Comparison of ENCODE assay signal across 8 cellular contexts in genomic region chr6:90098025-90098474, GRCh38.
DNase-seq lines count a peak whose midpoint lies in the region; ATAC-seq and TF ChIP-seq lines count a peak whose summit lies in the region.

No MANE protein-coding gene starts in this region.

- peaks cover 34% of the 10 kb centered on the region for H3K27me3 Mint-ChIP-seq in CD4-positive, CD25-positive, alpha-beta regulatory T cell
- H3K27me3 Mint-ChIP-seq in naive B cell = no peaks in the 10 kb centered on the region

- H3K9me3 ChIP-seq in CD4-positive, CD25-positive, alpha-beta regulatory T cell (ENCODE audit: control insufficient read depth in 2 of 2, low read length in 2 of 2) = no peaks in the 10 kb centered on the region

- no peak overlapping the region for H3K27ac ChIP-seq in CD4-positive, CD25-positive, alpha-beta regulatory T cell (ENCODE audit: insufficient read depth, low read length, poor library complexity, severe bottlenecking)
- peak overlapping the region in 21 of 59 donors; percentile 6 to 70 (median 28) for H3K27ac ChIP-seq in dorsolateral prefrontal cortex

- peak; percentile 35 to 39 for ATAC-seq in CD4-positive, CD25-positive, alpha-beta regulatory T cell (ENCODE audit: low read depth in 2 of 2)
- ATAC-seq in naive B cell (ENCODE audit: low read depth in 2 of 2) = peak; percentile 18 to 42
- ATAC-seq in GM18907 (IDR thresholded peaks at IDR 0.05; ENCODE audit: unreplicated experiment) = no peak
- ATAC-seq in HG03457 (IDR thresholded peaks at IDR 0.05; ENCODE audit: unreplicated experiment) = no peak
- ATAC-seq in HG03378 (IDR thresholded peaks at IDR 0.05; ENCODE audit: unreplicated experiment) = no peak

- DNase-seq in CD4-positive, CD25-positive, alpha-beta regulatory T cell = peak in 1 of 3 donors; percentile 68
- DNase-seq in NCI-H446 treated with DMSO at 0.1 percent for 48 hours (lab: John Stamatoyannopoulos, UW) (peak; percentile 67), dorsolateral prefrontal cortex (peak in 1 of 10 donors; percentile 24), naive B cell (no peak), UCSD-AML1 (lab: John Stamatoyannopoulos, UW; ENCODE audit: unreplicated experiment) (no peak)

- intact Hi-C loops in dorsolateral prefrontal cortex (cut with DNase I) = loop anchor here (5.0 to 10.0 kb wide), 4 partner anchors 119 to 377 kb away; partner anchors contain the start of gene BACH2 (in 1 of the 2)

- peaks cover 0 to 61% (median 30%) of the 10 kb centered on the region in 4 donors for H3K4me1 Mint-ChIP-seq in CD4-positive, CD25-positive, alpha-beta regulatory T cell
- peaks cover 80 to 96% (median 87%) of the 10 kb centered on the region in 3 donors for H3K4me1 Mint-ChIP-seq in naive B cell

- H3K4me3 Mint-ChIP-seq in CD4-positive, CD25-positive, alpha-beta regulatory T cell = no peak overlapping the region
- H3K4me3 Mint-ChIP-seq in naive B cell = peak overlapping the region in 7 of 8 donors; percentile 8 to 71 (median 25)

- H3K9me3 Mint-ChIP-seq in CD4-positive, CD25-positive, alpha-beta regulatory T cell = peaks cover 0 to 1% (median 0%) of the 10 kb centered on the region in 7 donors
- peaks cover 0 to 3% (median 0%) of the 10 kb centered on the region in 7 donors for H3K9me3 Mint-ChIP-seq in naive B cell

- H3K36me3 ChIP-seq in CD4-positive, CD25-positive, alpha-beta regulatory T cell (ENCODE audit: control insufficient read depth, insufficient read depth, low read length) = no peaks in the 10 kb centered on the region

- TF ChIP-seq CTCF in dorsolateral prefrontal cortex (IDR thresholded peaks at IDR 0.05 in 54 of 56, conservative IDR thresholded peaks at IDR 0.05 in 2 of 56; ENCODE audit: low read depth in 1 of 56, partially characterized antibody in 56 of 56) = peak in 55 of 56 donors; percentile 23 to 74 (median 56)

- peaks cover 4% of the 10 kb centered on the region for H3K36me3 Mint-ChIP-seq in CD4-positive, CD25-positive, alpha-beta regulatory T cell
- peaks cover 14 to 15% of the 10 kb centered on the region in 2 donors for H3K36me3 Mint-ChIP-seq in naive B cell

- no peak overlapping the region for H3K4me3 ChIP-seq in CD4-positive, CD25-positive, alpha-beta regulatory T cell (ENCODE audit: low read depth, low read length)
- H3K4me3 ChIP-seq in dorsolateral prefrontal cortex = peak overlapping the region in 7 of 59 donors; percentile 1 to 32 (median 18)

- peak overlapping the region in 2 of 3 donors; percentile 68 to 81 for H3K27ac Mint-ChIP-seq in CD4-positive, CD25-positive, alpha-beta regulatory T cell
- H3K27ac Mint-ChIP-seq in naive B cell = peak overlapping the region; percentile 18 to 91 (median 54)

- peaks cover 8% of the 10 kb centered on the region for H3K27me3 ChIP-seq in CD4-positive, CD25-positive, alpha-beta regulatory T cell (ENCODE audit: control insufficient read depth, insufficient read depth, low read length)
- H3K27me3 ChIP-seq in dorsolateral prefrontal cortex = no peaks in the 10 kb centered on the region

- H3K4me1 ChIP-seq in CD4-positive, CD25-positive, alpha-beta regulatory T cell (ENCODE audit: control insufficient read depth, insufficient read depth, low read length, poor library complexity, severe bottlenecking) = peaks cover 9% of the 10 kb centered on the region

Comparison
In these comparisons a context has a peak if more than half of its experiments do, and no peak if none do; other contexts are left out.
1. ATAC-seq: peak in CD4-positive, CD25-positive, alpha-beta regulatory T cell (2 of 2) and naive B cell (2 of 2); none in GM18907 (single experiment), HG03457 (single experiment) and HG03378 (single experiment).
2. H3K4me3 Mint-ChIP-seq: peak in naive B cell (7 of 8); none in CD4-positive, CD25-positive, alpha-beta regulatory T cell (0 of 4).